In genomic region chr6:121413831-121414368, GRCh38 we compare ENCODE assay signal across 15 cellular contexts. TPM values are rescaled to one million over a fixed set of nuclear protein-coding genes. Genes with fewer than 3 reads are reported as not detected.
"Had no signal": no experiment of that assay in that cellular context is flagged by ENCODE, and none has a peak within 500 bp of the region (broad histone marks: within the 10 kb centered on the region; RNA-seq: fewer than 3 reads in every experiment).

No MANE protein-coding gene starts in this region.

- H3K27ac ChIP-seq: gastrocnemius medialis, right atrium auricular region, tibial artery, vagina had no signal

- H3K9me3 ChIP-seq: gastrocnemius medialis, right atrium auricular region, tibial artery, vagina had no signal

- DNase-seq: activated B cell treated with CpG ODN at 0.5 μM for 24 hours; activated CD4-positive, alpha-beta T cell treated with anti-CD3 and anti-CD28 coated beads, Interleukin-2, amount 50 U/mL, for 1 hour; activated effector memory CD4-positive, alpha-beta T cell treated with Interleukin-2 at 50 U/mL for 16 hours; activated T-cell treated with anti-CD3 and anti-CD28 coated beads, Interleukin-2, amount 50 U/mL, for 24 hours; central memory CD4-positive, alpha-beta T cell; endodermal cell; erythroblast; gastrocnemius medialis; midbrain; naive B cell; small intestine; T-helper 17 cell; tibial artery had no signal

- H3K4me1 ChIP-seq: gastrocnemius medialis, right atrium auricular region, tibial artery, vagina had no signal

- H3K27me3 ChIP-seq: gastrocnemius medialis, right atrium auricular region, tibial artery, vagina had no signal

- H3K36me3 ChIP-seq: gastrocnemius medialis, right atrium auricular region, tibial artery, vagina had no signal

- H3K4me3 ChIP-seq: gastrocnemius medialis, right atrium auricular region, tibial artery, vagina had no signal

RNA-seq across cellular contexts. Expression of gene GJA1, which starts 21.5 kb away (rescaled TPM):
- total RNA-seq: activated B cell treated with CpG ODN at 0.5 μM for 24 hours had no signal
